14 cellular contexts compared by ENCODE assay signal in the genomic region with DNA sequence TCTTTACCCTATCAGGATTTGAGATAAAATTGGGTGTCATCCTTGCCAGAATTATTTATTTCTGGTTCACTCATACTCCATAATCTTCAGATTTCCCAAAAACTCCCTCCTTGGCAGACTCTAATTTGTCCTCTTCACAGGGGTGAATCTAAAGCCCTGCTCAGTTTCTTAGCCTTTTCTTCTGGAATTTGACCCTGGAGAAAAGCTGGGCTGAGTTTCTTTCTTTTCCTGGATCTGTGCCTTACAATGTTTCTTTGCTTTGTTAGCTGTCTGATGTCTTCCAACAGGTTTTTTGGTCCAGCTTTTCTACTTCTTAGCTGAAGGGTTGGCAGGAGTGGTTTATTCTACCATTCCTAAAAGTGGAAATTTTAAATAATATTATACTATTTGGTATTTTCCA.
"Had no signal": no experiment of that assay in that cellular context is flagged by ENCODE, and none has a peak within 500 bp of the region (broad histone marks: within the 10 kb centered on the region; RNA-seq: fewer than 3 reads in every experiment).

No MANE protein-coding gene starts in this region.

- ATAC-seq: naive thymus-derived CD4-positive, alpha-beta T cell; psoas muscle had no signal

- DNase-seq: activated CD4-positive, alpha-beta T cell treated with anti-CD3 and anti-CD28 coated beads, Interleukin-2, amount 50 U/mL, for 48 hours; activated CD4-positive, CD25-positive, alpha-beta regulatory T cell treated with anti-CD3 and anti-CD28 coated beads, Interleukin-2, amount 50 U/mL, for 72 hours; activated gamma-delta T cell treated with Interleukin-2 at 50 U/mL for 16 hours; activated naive CD8-positive, alpha-beta T cell treated with anti-CD3 and anti-CD28 coated beads, Interleukin-2, amount 10 ng/mL, durations not matched to agents 7 days and 5 days; activated T-cell treated with anti-CD3 and anti-CD28 coated beads, Interleukin-2, amount 50 U/mL, for 48 hours; aorta; glutamatergic neuron; naive thymus-derived CD4-positive, alpha-beta T cell; nucleus accumbens; psoas muscle; stimulated activated CD4-positive, alpha-beta T cell treated with anti-CD3 and anti-CD28 coated beads, Interleukin-15, amount 100 ng/mL, for 24 hours; stimulated activated CD4-positive, alpha-beta T cell treated with anti-CD3 and anti-CD28 coated beads, Interleukin-4, amount 100 ng/mL, for 24 hours; T-helper 9 cell had no signal

- H3K4me1 ChIP-seq: psoas muscle had no signal

- H3K9me3 ChIP-seq: psoas muscle had no signal

- H3K27ac ChIP-seq: psoas muscle had no signal

- H3K4me3 ChIP-seq: lung, psoas muscle had no signal
